Comparison of ENCODE assay signal across 10 cellular contexts in genomic region chr1:109927908-109928307, GRCh38. TPM values are rescaled to one million over a fixed set of nuclear protein-coding genes. Genes with fewer than 3 reads are reported as not detected.
A peak's percentile ranks its signal among the peaks of the same experiment; 100 is the strongest.
DNase-seq lines count a peak whose midpoint lies in the region; ATAC-seq and TF ChIP-seq lines count a peak whose summit lies in the region.
"Had no signal": no experiment of that assay in that cellular context is flagged by ENCODE, and none has a peak within 500 bp of the region (broad histone marks: within the 10 kb centered on the region; RNA-seq: fewer than 3 reads in every experiment).

No MANE protein-coding gene starts in this region.

- no peaks in the 10 kb centered on the region for H3K27me3 ChIP-seq in CD4-positive, alpha-beta T cell (ENCODE audit: control insufficient read depth, insufficient read depth, low read length)
- no peaks in the 10 kb centered on the region for H3K27me3 ChIP-seq in CD8-positive, alpha-beta memory T cell (ENCODE audit: insufficient read depth, low read length, poor library complexity, severe bottlenecking)
- H3K27me3 ChIP-seq: BLaER1 treated with 17β-estradiol and CSF1 and Interleukin-3, amounts not matched to agents 10 nM and 100 nM had no signal

- H3K36me3 ChIP-seq in CD8-positive, alpha-beta memory T cell (ENCODE audit: insufficient read depth, low read length), result no peaks in the 10 kb centered on the region

- POLR2A ChIA-PET in CD4-positive, alpha-beta T cell (lab: Charles Lee), result no interaction called here
- POLR2A ChIA-PET in CD8-positive, alpha-beta memory T cell (lab: Charles Lee), result no interaction called here

- H3K27ac Mint-ChIP-seq in CD4-positive, alpha-beta T cell, result no peak overlapping the region
- peak overlapping the region in 1 of 8 donors; percentile 50 for H3K27ac Mint-ChIP-seq in CD8-positive, alpha-beta memory T cell
- H3K27ac Mint-ChIP-seq: activated naive CD4-positive, alpha-beta T cell treated with anti-CD3 and anti-CD28 coated beads, Interleukin-2, amount 50 U/mL, for 24 hours had no signal

- H3K4me3 ChIP-seq in cardiac fibroblast (replicated peaks in 1 of 2; ENCODE audit: low read depth in 2 of 2, low read length in 2 of 2), result no peak overlapping the region
- H3K4me3 ChIP-seq in CD8-positive, alpha-beta memory T cell (ENCODE audit: low read length), result no peak overlapping the region
- H3K4me3 ChIP-seq: BLaER1 treated with 17β-estradiol and CSF1 and Interleukin-3, amounts not matched to agents 10 nM and 100 nM had no signal

- no peak overlapping the region for H3K4me3 Mint-ChIP-seq in CD4-positive, alpha-beta T cell
- H3K4me3 Mint-ChIP-seq in CD8-positive, alpha-beta memory T cell, result no peak overlapping the region
- H3K4me3 Mint-ChIP-seq: activated naive CD4-positive, alpha-beta T cell treated with anti-CD3 and anti-CD28 coated beads, Interleukin-2, amount 50 U/mL, for 24 hours had no signal

- intact Hi-C loops in sciatic nerve (cut with DNase I), result no loop called here
- intact Hi-C loops in CD4-positive, alpha-beta T cell (cut with DNase I, micrococcal nuclease), result no loop called here

- H3K36me3 Mint-ChIP-seq in CD4-positive, alpha-beta T cell (ENCODE audit: low read depth), result peaks cover 19% of the 10 kb centered on the region
- peaks cover 11 to 54% (median 22%) of the 10 kb centered on the region in 3 donors for H3K36me3 Mint-ChIP-seq in CD8-positive, alpha-beta memory T cell

- no peaks in the 10 kb centered on the region for H3K27me3 Mint-ChIP-seq in CD4-positive, alpha-beta T cell
- H3K27me3 Mint-ChIP-seq in CD8-positive, alpha-beta memory T cell, result peaks cover 0 to 3% of the 10 kb centered on the region in 2 donors
- H3K27me3 Mint-ChIP-seq: activated naive CD4-positive, alpha-beta T cell treated with anti-CD3 and anti-CD28 coated beads, Interleukin-2, amount 50 U/mL, for 24 hours had no signal

- H3K4me1 ChIP-seq in CD8-positive, alpha-beta memory T cell (ENCODE audit: insufficient read depth, low read length), result no peaks in the 10 kb centered on the region
- H3K4me1 ChIP-seq: BLaER1 treated with 17β-estradiol and CSF1 and Interleukin-3, amounts not matched to agents 10 nM and 100 nM had no signal

- CTCF ChIA-PET in CD4-positive, alpha-beta T cell (lab: Charles Lee), result no interaction called here
- CTCF ChIA-PET in CD8-positive, alpha-beta memory T cell (lab: Charles Lee), result no interaction called here

- no peaks in the 10 kb centered on the region for H3K9me3 Mint-ChIP-seq in CD4-positive, alpha-beta T cell
- no peaks in the 10 kb centered on the region for H3K9me3 Mint-ChIP-seq in CD8-positive, alpha-beta memory T cell
- H3K9me3 Mint-ChIP-seq: activated naive CD4-positive, alpha-beta T cell treated with anti-CD3 and anti-CD28 coated beads, Interleukin-2, amount 50 U/mL, for 24 hours had no signal

- no peaks in the 10 kb centered on the region for H3K9me3 ChIP-seq in CD4-positive, alpha-beta T cell (ENCODE audit: control insufficient read depth, low read length)
- no peaks in the 10 kb centered on the region for H3K9me3 ChIP-seq in CD8-positive, alpha-beta memory T cell (ENCODE audit: low read length)

- no peak overlapping the region for H3K27ac ChIP-seq in CD4-positive, alpha-beta T cell (ENCODE audit: low read depth, low read length)
- H3K27ac ChIP-seq in CD8-positive, alpha-beta memory T cell (ENCODE audit: low read depth, low read length), result no peak overlapping the region
- H3K27ac ChIP-seq: BLaER1 treated with 17β-estradiol and CSF1 and Interleukin-3, amounts not matched to agents 10 nM and 100 nM had no signal

- H3K4me1 Mint-ChIP-seq in CD4-positive, alpha-beta T cell (ENCODE audit: low read depth), result no peaks in the 10 kb centered on the region
- no peaks in the 10 kb centered on the region for H3K4me1 Mint-ChIP-seq in CD8-positive, alpha-beta memory T cell
- H3K4me1 Mint-ChIP-seq: activated naive CD4-positive, alpha-beta T cell treated with anti-CD3 and anti-CD28 coated beads, Interleukin-2, amount 50 U/mL, for 24 hours had no signal

- DNase-seq in Daoy (ENCODE audit: low read depth) (peak; percentile 48), cardiac fibroblast (ENCODE audit: low read depth in 2 of 2) (peak; percentile 96 to 97), iris pigment epithelial cell (ENCODE audit: low read depth) (peak; percentile 63), sciatic nerve (ENCODE audit: low spot score) (peak; percentile 87), NCI-H69 (lab: John Stamatoyannopoulos, UW) (no peak)
- no peak for DNase-seq in CD4-positive, alpha-beta T cell
- DNase-seq in CD8-positive, alpha-beta memory T cell, result no peak

- no peak for TF ChIP-seq CTCF in cardiac fibroblast (IDR thresholded peaks at IDR 0.05; ENCODE audit: low read depth, low read length)
- TF ChIP-seq CTCF in CD4-positive, alpha-beta T cell (IDR thresholded peaks at IDR 0.05), result no peak

- peak; percentile 64 for ATAC-seq in sciatic nerve
- no peak for ATAC-seq in CD4-positive, alpha-beta T cell (ENCODE audit: poor library complexity)
- no peak for ATAC-seq in HG03139 (IDR thresholded peaks at IDR 0.05; ENCODE audit: unreplicated experiment)

RNA-seq across cellular contexts. Expression of gene CSF1, which starts 17.3 kb away (rescaled TPM):
- total RNA-seq in Daoy (2014; rRNA removed; shearing (Covaris generic)), result 12.9 and 23.2 TPM in 2 replicates
- 61.2 TPM for total RNA-seq in sciatic nerve
- 1 to 10 TPM; 6.5 to 6.7 TPM for total RNA-seq in CD4-positive, alpha-beta T cell
- 10 to 100 TPM; 82.8 to 87.8 TPM for total RNA-seq in CD8-positive, alpha-beta memory T cell
- polyA plus RNA-seq in CD8-positive, alpha-beta memory T cell, result 5.6 TPM

RNA-seq across cellular contexts. Expression of gene AHCYL1, which starts 56.7 kb away (rescaled TPM):
- 43.7 and 44.9 TPM in 2 replicates for total RNA-seq in Daoy (2014; rRNA removed; shearing (Covaris generic))
- total RNA-seq in sciatic nerve, result 71.3 TPM
- total RNA-seq in CD4-positive, alpha-beta T cell, result 1 to 10 TPM; 6.9 to 8.4 TPM
- 10 to 100 TPM; 56.9 to 59.9 TPM for total RNA-seq in CD8-positive, alpha-beta memory T cell
- 46.6 TPM for polyA plus RNA-seq in CD8-positive, alpha-beta memory T cell

Comparison
In these comparisons a context has a peak if more than half of its experiments do, and no peak if none do; other contexts are left out.
1. DNase-seq: peak in Daoy (single experiment), cardiac fibroblast (2 of 2), iris pigment epithelial cell (single experiment) and sciatic nerve (single experiment); none in CD4-positive, alpha-beta T cell (0 of 10), NCI-H69 (single experiment) and CD8-positive, alpha-beta memory T cell (0 of 5).